3 cellular contexts compared by ENCODE assay signal in genomic region chr5:176628406-176629228, GRCh38.
TF ChIP-seq lines count a peak whose summit lies in the region.

No MANE protein-coding gene starts in this region.

TF ChIP-seq in GM23338, 12 proteins besides CTCF, POLR2A, EP300 and RAD21 (continues in another document):
- no peak for TF ChIP-seq CREB1 (CRISPR knock-in tag; IDR thresholded peaks at IDR 0.05; ENCODE audit: low read depth)
- TF ChIP-seq REST (IDR thresholded peaks at IDR 0.05; ENCODE audit: unreplicated experiment): no peak
- TF ChIP-seq ZNF331 (CRISPR knock-in tag; IDR thresholded peaks at IDR 0.05; ENCODE audit: low read depth): no peak
- no peak for TF ChIP-seq ETS1 (IDR thresholded peaks at IDR 0.05)
- no peak for TF ChIP-seq NANOG (IDR thresholded peaks at IDR 0.05; ENCODE audit: borderline replicate concordance)
- no peak for TF ChIP-seq EZH2phosphoT487 (IDR thresholded peaks at IDR 0.05; ENCODE audit: unreplicated experiment)
- no peak for TF ChIP-seq EZH2 (IDR thresholded peaks at IDR 0.05; ENCODE audit: low read depth, unreplicated experiment)
- no peak for TF ChIP-seq ZNF114 (CRISPR knock-in tag; IDR thresholded peaks at IDR 0.05)

TF ChIP-seq in H1, 55 proteins besides CTCF, POLR2A, EP300 and RAD21:
- TF ChIP-seq KDM1A (IDR thresholded peaks at IDR 0.05; ENCODE audit: borderline replicate concordance, low read length) (0 out of 2 replicates have a peak, but pooled peaks have one; percentile 37), BACH1 (IDR thresholded peaks at IDR 0.05; ENCODE audit: low read length) (no peak), EZH2 (IDR thresholded peaks at IDR 0.05; ENCODE audit: low read depth, low read length, severe bottlenecking) (no peak), SP1 (IDR thresholded peaks at IDR 0.05; ENCODE audit: low read depth, low read length) (no peak), TBP (IDR thresholded peaks at IDR 0.05; ENCODE audit: low read depth, low read length) (peak; percentile 19; the same call in 1 of the 2 replicates), CHD7 (IDR thresholded peaks at IDR 0.05; ENCODE audit: insufficient replicate concordance, low read length) (no peak), HDAC6 (IDR thresholded peaks at IDR 0.05; ENCODE audit: low read depth, low read length) (no peak), CEBPB (IDR thresholded peaks at IDR 0.05; ENCODE audit: low read depth, low read length) (no peak)

TF ChIP-seq in neural cell, 6 proteins besides CTCF, POLR2A, EP300 and RAD21:
- TF ChIP-seq POLR2AphosphoS5 (IDR thresholded peaks at IDR 0.05): no peak
- no peak for TF ChIP-seq MXI1 (conservative IDR thresholded peaks at IDR 0.05; ENCODE audit: poor library complexity, severe bottlenecking)
- TF ChIP-seq EZH2 (IDR thresholded peaks at IDR 0.05; ENCODE audit: borderline replicate concordance, insufficient read depth, low read length, poor library complexity, severe bottlenecking): no peak
- no peak for TF ChIP-seq SMC3 (conservative IDR thresholded peaks at IDR 0.05; ENCODE audit: poor library complexity)
- TF ChIP-seq REST (IDR thresholded peaks at IDR 0.05; ENCODE audit: borderline replicate concordance): no peak
- TF ChIP-seq TAF1 (IDR thresholded peaks at IDR 0.05; ENCODE audit: low read depth): no peak
TF ChIP-seq in neural cell: peak in this region for 0.
